ENCODE assay signal across 8 cellular contexts in genomic region chr12:56468216-56469006, GRCh38. TPM values are rescaled to one million over a fixed set of nuclear protein-coding genes. Genes with fewer than 3 reads are reported as not detected.
A peak's percentile ranks its signal among the peaks of the same experiment; 100 is the strongest.
DNase-seq lines count a peak whose midpoint lies in the region; ATAC-seq and TF ChIP-seq lines count a peak whose summit lies in the region.

SPRYD4 (plus strand) TSS chr12:56468578; CDS start chr12:56468592, 14 bp downstream.

- H3K4me1 Mint-ChIP-seq in activated naive CD8-positive, alpha-beta T cell treated with anti-CD3 and anti-CD28 coated beads, Interleukin-2, amount 10 ng/mL, durations not matched to agents 7 days and 5 days = peaks cover 25% of the 10 kb centered on the region
- H3K4me1 Mint-ChIP-seq in type B pancreatic cell (ENCODE audit: unreplicated experiment) = peaks cover 21% of the 10 kb centered on the region

- POLR2A ChIA-PET in activated naive CD8-positive, alpha-beta T cell treated with anti-CD3 and anti-CD28 coated beads, Interleukin-2, amount 10 ng/mL, durations not matched to agents 7 days and 5 days (lab: Charles Lee) = interaction anchor here (0.5 to 2.1 kb wide), 8 partner anchors 11 to 306 kb away, joined by 3 to 9 read pairs (median 5); partner anchors contain the start of genes ANKRD52, IL23A, RBMS2 and STAT2

- peak; percentile 27 for TF ChIP-seq CTCF in cardiac muscle cell (IDR thresholded peaks at IDR 0.05; ENCODE audit: low read depth, low read length)
- no peak for TF ChIP-seq CTCF in type B pancreatic cell (conservative IDR thresholded peaks at IDR 0.05)

- TF ChIP-seq POLR2A in GM10847 (IDR thresholded peaks at IDR 0.05; ENCODE audit: extremely low read depth, insufficient read length) = peak; percentile 88

- no peaks in the 10 kb centered on the region for H3K4me1 ChIP-seq in cardiac muscle cell (ENCODE audit: low read depth)

- no peaks in the 10 kb centered on the region for H3K27me3 Mint-ChIP-seq in activated naive CD8-positive, alpha-beta T cell treated with anti-CD3 and anti-CD28 coated beads, Interleukin-2, amount 10 ng/mL, durations not matched to agents 7 days and 5 days
- no peaks in the 10 kb centered on the region for H3K27me3 Mint-ChIP-seq in type B pancreatic cell

- peaks cover 8% of the 10 kb centered on the region for H3K36me3 Mint-ChIP-seq in activated naive CD8-positive, alpha-beta T cell treated with anti-CD3 and anti-CD28 coated beads, Interleukin-2, amount 10 ng/mL, durations not matched to agents 7 days and 5 days
- no peaks in the 10 kb centered on the region for H3K36me3 Mint-ChIP-seq in type B pancreatic cell

- H3K27ac Mint-ChIP-seq in activated naive CD8-positive, alpha-beta T cell treated with anti-CD3 and anti-CD28 coated beads, Interleukin-2, amount 10 ng/mL, durations not matched to agents 7 days and 5 days = peak within 1 kb of the TSS; percentile 97
- H3K27ac Mint-ChIP-seq in type B pancreatic cell = peak within 1 kb of the TSS; percentile 97

- no peaks in the 10 kb centered on the region for H3K9me3 Mint-ChIP-seq in activated naive CD8-positive, alpha-beta T cell treated with anti-CD3 and anti-CD28 coated beads, Interleukin-2, amount 10 ng/mL, durations not matched to agents 7 days and 5 days
- no peaks in the 10 kb centered on the region for H3K9me3 Mint-ChIP-seq in type B pancreatic cell

- H3K36me3 ChIP-seq in cardiac muscle cell = no peaks in the 10 kb centered on the region

- DNase-seq in NCI-H1105 (lab: John Stamatoyannopoulos, UW) (peak; percentile 71), SKM-1 (lab: John Stamatoyannopoulos, UW; ENCODE audit: unreplicated experiment) (peak; percentile 53), cardiac muscle cell (ENCODE audit: low read depth in 1 of 2, low spot score in 1 of 2) (peak; percentile 95 to 96), pons (ENCODE audit: low spot score) (peak; percentile 95), type B pancreatic cell (ENCODE audit: extremely low spot score, unreplicated experiment) (peak; percentile 92)
- peak; percentile 96 for DNase-seq in activated naive CD8-positive, alpha-beta T cell treated with anti-CD3 and anti-CD28 coated beads, Interleukin-2, amount 10 ng/mL, durations not matched to agents 7 days and 5 days

- H3K27ac ChIP-seq in cardiac muscle cell = peak within 1 kb of the TSS; percentile 74

- H3K4me3 Mint-ChIP-seq in activated naive CD8-positive, alpha-beta T cell treated with anti-CD3 and anti-CD28 coated beads, Interleukin-2, amount 10 ng/mL, durations not matched to agents 7 days and 5 days = peak within 1 kb of the TSS; percentile 94
- H3K4me3 Mint-ChIP-seq in type B pancreatic cell = peak within 1 kb of the TSS; percentile 97

- H3K27me3 ChIP-seq in cardiac muscle cell = no peaks in the 10 kb centered on the region

- peak; percentile 93 for ATAC-seq in HG02642 (IDR thresholded peaks at IDR 0.05; ENCODE audit: poor library complexity, unreplicated experiment)
- ATAC-seq in activated naive CD8-positive, alpha-beta T cell treated with anti-CD3 and anti-CD28 coated beads, Interleukin-2, amount 10 ng/mL, durations not matched to agents 7 days and 5 days (ENCODE audit: low read depth) = peak; percentile 96

- peak within 1 kb of the TSS; percentile 76 for H3K4me3 ChIP-seq in cardiac muscle cell

- no peaks in the 10 kb centered on the region for H3K9me3 ChIP-seq in cardiac muscle cell (ENCODE audit: low read depth)

RNA-seq across cellular contexts. Expression of gene SPRYD4, which starts in this region (rescaled TPM):
- 1 to 10 TPM; 3.9 to 4.1 TPM for total RNA-seq in activated naive CD8-positive, alpha-beta T cell treated with anti-CD3 and anti-CD28 coated beads, Interleukin-2, amount 10 ng/mL, durations not matched to agents 7 days and 5 days
- total RNA-seq in cardiac muscle cell (3.6 and 4.9 TPM in 2 replicates), type B pancreatic cell (ENCODE audit: low replicate concordance) (3.7 and 4.8 TPM in 2 replicates)
- polyA plus RNA-seq in cardiac muscle cell = 4.4 and 5.3 TPM in 2 replicates

Comparison
In these comparisons a context has a peak if more than half of its experiments do, and no peak if none do; other contexts are left out.
1. Peak in every context shown above with its lines: DNase-seq, ATAC-seq, H3K4me3 ChIP-seq and H3K27ac ChIP-seq.